8 cellular contexts compared by ENCODE assay signal in genomic region chr6:81451787-81452186, GRCh38.
DNase-seq lines count a peak whose midpoint lies in the region; ATAC-seq and TF ChIP-seq lines count a peak whose summit lies in the region.

No MANE protein-coding gene starts in this region.

- peak; percentile 85 for DNase-seq in AG04450 (ENCODE audit: low read depth, low spot score)
- peak; percentile 96 for DNase-seq in amniotic epithelial cell (ENCODE audit: low read depth)
- peak; percentile 2 for DNase-seq in renal cortical epithelial cell (ENCODE audit: low read depth)
- no peak for DNase-seq in DMS79 (lab: John Stamatoyannopoulos, UW)
- no peak for DNase-seq in DMS114 treated with DMSO at 0.1 percent for 48 hours (lab: John Stamatoyannopoulos, UW; ENCODE audit: unreplicated experiment)

- TF ChIP-seq CTCF in AG04450 (IDR thresholded peaks at IDR 0.05; ENCODE audit: low read depth, low read length), result no peak

- POLR2A ChIA-PET in AG04450 (lab: Yijun Ruan, JAX), result no interaction called here

- no peak overlapping the region for H3K4me3 ChIP-seq in AG04450 (ENCODE audit: low read depth, low read length)

- H3K9me3 ChIP-seq in AG04450 (ENCODE audit: control insufficient read depth, insufficient read depth, low read length), result no peaks in the 10 kb centered on the region

- peak overlapping the region; percentile 49 for H3K27ac ChIP-seq in AG04450 (ENCODE audit: low read depth, low read length)

- no peaks in the 10 kb centered on the region for H3K27me3 ChIP-seq in AG04450 (ENCODE audit: control insufficient read depth, insufficient read depth, low read length)

- CTCF ChIA-PET in AG04450 (lab: Charles Lee), result interaction anchor here (0.9 kb wide), 1 partner anchor 35 kb away, joined by 3 read pairs; no protein-coding TSS in a partner anchor

- peak; percentile 59 for ATAC-seq in GM19043 (IDR thresholded peaks at IDR 0.05; ENCODE audit: low read depth, unreplicated experiment)
- peak; percentile 94 for ATAC-seq in HG03558 (IDR thresholded peaks at IDR 0.05; ENCODE audit: extremely low read depth, unreplicated experiment)
- no peak for ATAC-seq in HG02870 (IDR thresholded peaks at IDR 0.05; ENCODE audit: unreplicated experiment)

Comparison
In these comparisons a context has a peak if more than half of its experiments do, and no peak if none do; other contexts are left out.
1. DNase-seq: peak in AG04450 (single experiment), amniotic epithelial cell (single experiment) and renal cortical epithelial cell (single experiment); none in DMS79 (single experiment) and DMS114 treated with DMSO at 0.1 percent for 48 hours (single experiment).